Comparison of ENCODE assay signal across 9 cellular contexts in the genomic region with DNA sequence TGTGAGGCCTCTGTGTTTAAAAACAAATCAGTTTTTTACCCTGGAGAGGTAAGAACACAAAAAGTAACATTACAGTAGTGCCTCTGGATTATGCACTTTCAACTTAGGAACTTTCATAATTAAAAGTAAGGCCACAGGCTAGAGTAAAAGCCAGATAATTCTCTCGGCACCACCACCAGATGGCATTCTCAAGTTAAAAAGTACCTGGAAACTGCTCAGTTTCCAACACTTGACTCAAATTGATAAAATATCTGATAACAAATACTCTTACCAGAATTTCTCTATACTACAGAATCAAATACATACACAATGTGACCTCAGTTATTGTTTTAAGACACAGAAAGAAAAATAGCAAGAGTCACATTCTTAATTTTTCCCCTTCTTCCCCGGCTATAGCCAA. TPM values are rescaled to one million over a fixed set of nuclear protein-coding genes. Genes with fewer than 3 reads are reported as not detected.
DNase-seq lines count a peak whose midpoint lies in the region; ATAC-seq and TF ChIP-seq lines count a peak whose summit lies in the region.
"Had no signal": no experiment of that assay in that cellular context is flagged by ENCODE, and none has a peak within 500 bp of the region (broad histone marks: within the 10 kb centered on the region; RNA-seq: fewer than 3 reads in every experiment).

No MANE protein-coding gene starts in this region.

- no peak overlapping the region for H3K4me2 ChIP-seq in GM23338
- H3K4me2 ChIP-seq: BLaER1 treated with 17β-estradiol and CSF1 and Interleukin-3, amounts not matched to agents 10 nM and 100 nM had no signal

- H3K4me3 Mint-ChIP-seq in GM23338 (no peak overlapping the region), nephron (no peak overlapping the region)

- H3K27me3 ChIP-seq in GM23338 (ENCODE audit: insufficient read depth) (no peaks in the 10 kb centered on the region), dorsolateral prefrontal cortex (no peaks in the 10 kb centered on the region)
- H3K27me3 ChIP-seq: BLaER1 treated with 17β-estradiol and CSF1 and Interleukin-3, amounts not matched to agents 10 nM and 100 nM had no signal

- H3K4me1 Mint-ChIP-seq in GM23338, result no peaks in the 10 kb centered on the region
- no peaks in the 10 kb centered on the region for H3K4me1 Mint-ChIP-seq in nephron

- H3K27me3 Mint-ChIP-seq in GM23338 (ENCODE audit: insufficient read depth, low read depth, poor library complexity) (no peaks in the 10 kb centered on the region), nephron (ENCODE audit: low read depth) (no peaks in the 10 kb centered on the region)

- intact Hi-C loops in dorsolateral prefrontal cortex (cut with DNase I), result loop anchor here in 1 of 2 donors (2.0 kb wide), 1 partner anchor 132 kb away; no protein-coding TSS in a partner anchor

- H3F3A ChIP-seq in GM23338 (replicated peaks; ENCODE audit: low read depth), result no peaks in the 10 kb centered on the region

- H2AFZ ChIP-seq in GM23338, result no peak overlapping the region

- peak; percentile 46; the same call in 2 of the 3 replicates for ATAC-seq in GM23338

- no peaks in the 10 kb centered on the region for H3K9me2 ChIP-seq in GM23338 (ENCODE audit: insufficient read depth)

- H3K27ac ChIP-seq in GM23338 (ENCODE audit: low read depth) (no peak overlapping the region), dorsolateral prefrontal cortex (no peak overlapping the region)
- H3K27ac ChIP-seq: BLaER1 treated with 17β-estradiol and CSF1 and Interleukin-3, amounts not matched to agents 10 nM and 100 nM had no signal

- no peaks in the 10 kb centered on the region for H3K9me3 Mint-ChIP-seq in GM23338
- H3K9me3 Mint-ChIP-seq in nephron, result no peaks in the 10 kb centered on the region

- H3K36me3 Mint-ChIP-seq in GM23338 (ENCODE audit: low read depth) (peaks cover 11% of the 10 kb centered on the region; the same call in 2 of the 3 replicates), nephron (ENCODE audit: low read depth) (peaks cover 21% of the 10 kb centered on the region)

- no peaks in the 10 kb centered on the region for H3K36me3 ChIP-seq in GM23338 (ENCODE audit: insufficient read depth)

- H3K4me3 ChIP-seq in GM23338, result no peak overlapping the region
- no peak overlapping the region for H3K4me3 ChIP-seq in dorsolateral prefrontal cortex
- H3K4me3 ChIP-seq: BLaER1 treated with 17β-estradiol and CSF1 and Interleukin-3, amounts not matched to agents 10 nM and 100 nM had no signal

- no peaks in the 10 kb centered on the region for H4K20me1 ChIP-seq in GM23338 (replicated peaks; ENCODE audit: insufficient read depth)
- H4K20me1 ChIP-seq: BLaER1 treated with 17β-estradiol and CSF1 and Interleukin-3, amounts not matched to agents 10 nM and 100 nM had no signal

- no peaks in the 10 kb centered on the region for H3K4me1 ChIP-seq in GM23338 (ENCODE audit: insufficient read depth)
- H3K4me1 ChIP-seq: BLaER1 treated with 17β-estradiol and CSF1 and Interleukin-3, amounts not matched to agents 10 nM and 100 nM had no signal

- H3K79me2 ChIP-seq in GM23338 (replicated peaks; ENCODE audit: insufficient read depth), result no peaks in the 10 kb centered on the region

- TF ChIP-seq CTCF in GM23338 (conservative IDR thresholded peaks at IDR 0.05; ENCODE audit: low read depth in 2 of 2), result peak; percentile 58 to 61
- TF ChIP-seq CTCF in dorsolateral prefrontal cortex (IDR thresholded peaks at IDR 0.05 in 54 of 56, conservative IDR thresholded peaks at IDR 0.05 in 2 of 56; ENCODE audit: low read depth in 1 of 56, partially characterized antibody in 56 of 56), result peak in 53 of 56 donors; percentile 20 to 71 (median 44)
- peak; percentile 43 to 62 (median 60) for TF ChIP-seq CTCF in nephron (IDR thresholded peaks at IDR 0.05; ENCODE audit: unreplicated experiment in 3 of 3)

- H3K27ac Mint-ChIP-seq in GM23338 (peak overlapping the region; percentile 18; the same call in 1 of the 2 replicates), nephron (no peak overlapping the region)

- DNase-seq in DMS79 (lab: John Stamatoyannopoulos, UW) (peak; percentile 11), DMS79 treated with DMSO at 0.1 percent for 48 hours (lab: John Stamatoyannopoulos, UW) (no peak), GM23338 (ENCODE audit: low spot score) (peak; percentile 56), RPMI7951 (ENCODE audit: low read depth) (peak; percentile 37), dorsolateral prefrontal cortex (peak in 1 of 10 donors; percentile 31), mesenteric fat pad (ENCODE audit: low spot score) (no peak), NCI-H1092 (lab: John Stamatoyannopoulos, UW) (no peak)

TF ChIP-seq in GM23338, 12 proteins besides CTCF, POLR2A, EP300 and RAD21:
- TF ChIP-seq EZH2phosphoT487 (IDR thresholded peaks at IDR 0.05; ENCODE audit: unreplicated experiment) (no peak), EZH2 (IDR thresholded peaks at IDR 0.05; ENCODE audit: low read depth, unreplicated experiment) (no peak), JUNB (IDR thresholded peaks at IDR 0.05; ENCODE audit: unreplicated experiment) (no peak)

RNA-seq across cellular contexts. Expression of a gene that starts 19.9 kb away (rescaled TPM):
- 19.0 and 22.5 TPM in 2 replicates for total RNA-seq in GM23338 (2014; rRNA removed; shearing (Covaris generic))
- 6.1 and 8.5 TPM in 2 replicates for polyA plus RNA-seq in GM23338 (2016; fragmentation: Nextera tagmentation; extraction: Ambion mirVana)
- 12.8 and 17.7 TPM in 2 replicates for total RNA-seq in RPMI7951 (2014; rRNA removed; shearing (Covaris generic))
- total RNA-seq in dorsolateral prefrontal cortex (10 to 100 TPM in 114 of 120 experiments, 1 to 10 TPM in 6; 6.4 to 32.4 (median 16.8) TPM), mesenteric fat pad (9.9 TPM)

RNA-seq across cellular contexts. Expression of a gene that starts 37.3 kb away (rescaled TPM):
- 0.10 TPM in 1 of 2 replicates, not detected in the other for total RNA-seq in GM23338 (2014; rRNA removed; shearing (Covaris generic))
- not detected in 2 replicates for polyA plus RNA-seq in GM23338 (2016; fragmentation: Nextera tagmentation; extraction: Ambion mirVana)
- under 0.01 TPM in 1 of 2 replicates, not detected in the other for total RNA-seq in RPMI7951 (2014; rRNA removed; shearing (Covaris generic))
- total RNA-seq in dorsolateral prefrontal cortex (10 to 100 TPM; 20.1 to 84.0 (median 47.1) TPM), mesenteric fat pad (1.5 TPM)

RNA-seq across cellular contexts. Expression of a gene that starts 53.7 kb away (rescaled TPM):
- 0.73 and 1.0 TPM in 2 replicates for total RNA-seq in GM23338 (2014; rRNA removed; shearing (Covaris generic))
- 0.26 and 0.39 TPM in 2 replicates for polyA plus RNA-seq in GM23338 (2016; fragmentation: Nextera tagmentation; extraction: Ambion mirVana)
- total RNA-seq in RPMI7951 (2014; rRNA removed; shearing (Covaris generic)), result 0.59 and 1.6 TPM in 2 replicates
- total RNA-seq in dorsolateral prefrontal cortex (10 to 100 TPM in 118 of 120 experiments, 1 to 10 TPM in 2; 7.5 to 40.7 (median 20.3) TPM), mesenteric fat pad (3.6 TPM)

Comparison
In these comparisons a context has a peak if more than half of its experiments do, and no peak if none do; other contexts are left out.
1. DNase-seq: peak in DMS79 (single experiment), GM23338 (single experiment) and RPMI7951 (single experiment); none in DMS79 treated with DMSO at 0.1 percent for 48 hours (single experiment), mesenteric fat pad (single experiment) and NCI-H1092 (single experiment).
2. Peak in every context shown above with its lines, with median percentiles within 50 percentile points of each other: CTCF ChIP-seq.